In genomic region chrX:129931411-129932136, GRCh38 we compare ENCODE assay signal across 8 cellular contexts. TPM values are rescaled to one million over a fixed set of nuclear protein-coding genes. Genes with fewer than 3 reads are reported as not detected.
A peak's percentile ranks its signal among the peaks of the same experiment; 100 is the strongest.
DNase-seq lines count a peak whose midpoint lies in the region; ATAC-seq and TF ChIP-seq lines count a peak whose summit lies in the region.

No MANE protein-coding gene starts in this region.

- H3K9me3 ChIP-seq in HUES6 (ENCODE audit: control insufficient read depth, insufficient read depth, low read depth, low read length): no peaks in the 10 kb centered on the region
- no peaks in the 10 kb centered on the region for H3K9me3 ChIP-seq in transverse colon

- H3K36me3 ChIP-seq in HUES6 (ENCODE audit: control insufficient read depth, insufficient read depth, low read length): peaks cover 29% of the 10 kb centered on the region
- H3K36me3 ChIP-seq in transverse colon: no peaks in the 10 kb centered on the region

- H3K27ac ChIP-seq in HUES6 (ENCODE audit: low read depth, low read length) (peak overlapping the region; percentile 17; the same call in 1 of the 2 replicates), transverse colon (peak overlapping the region; percentile 85 to 92 (median 90))

- peak; percentile 88 for DNase-seq in DMS53 (lab: John Stamatoyannopoulos, UW)
- DNase-seq in SHP77 (lab: John Stamatoyannopoulos, UW): peak; percentile 46 to 69
- DNase-seq in activated naive CD8-positive, alpha-beta T cell treated with anti-CD3 and anti-CD28 coated beads for 36 hours: peak; percentile 57
- DNase-seq in head of caudate nucleus: peak; percentile 80 to 96 (median 91)
- peak; percentile 80 for DNase-seq in occipital lobe (lab: John Stamatoyannopoulos, UW)
- peak; percentile 93 for DNase-seq in transverse colon

- H3K9me3 Mint-ChIP-seq in activated naive CD8-positive, alpha-beta T cell treated with anti-CD3 and anti-CD28 coated beads for 36 hours: no peaks in the 10 kb centered on the region

- peak overlapping the region; percentile 64 for H3K9ac ChIP-seq in HUES6 (ENCODE audit: low read length)

- H3K4me3 Mint-ChIP-seq in activated naive CD8-positive, alpha-beta T cell treated with anti-CD3 and anti-CD28 coated beads for 36 hours: peak overlapping the region; percentile 66

- H3K36me3 Mint-ChIP-seq in activated naive CD8-positive, alpha-beta T cell treated with anti-CD3 and anti-CD28 coated beads for 36 hours: peaks cover 3% of the 10 kb centered on the region

- intact Hi-C loops in head of caudate nucleus (cut with DNase I): loop anchor here (5.0 kb wide), 1 partner anchor 51 kb away; the partner anchor contains the start of gene BCORL1
- intact Hi-C loops in transverse colon (cut with DNase I; ENCODE audit: low total_unique reads): loop anchor here (10.0 kb wide), 1 partner anchor 53 kb away; the partner anchor contains the start of gene BCORL1

- H3K27me3 ChIP-seq in HUES6 (ENCODE audit: control insufficient read depth, insufficient read depth, low read length) (peaks cover 42% of the 10 kb centered on the region), transverse colon (no peaks in the 10 kb centered on the region)

- no peak for TF ChIP-seq EP300 in transverse colon (IDR thresholded peaks at IDR 0.05; ENCODE audit: low read depth)

- no peaks in the 10 kb centered on the region for H3K27me3 Mint-ChIP-seq in activated naive CD8-positive, alpha-beta T cell treated with anti-CD3 and anti-CD28 coated beads for 36 hours

- TF ChIP-seq CTCF in transverse colon (IDR thresholded peaks at IDR 0.05): no peak

- H3K4me1 ChIP-seq in HUES6 (ENCODE audit: control insufficient read depth, insufficient read depth, low read length) (peaks cover 18% of the 10 kb centered on the region), transverse colon (peaks cover 0 to 5% (median 0%) of the 10 kb centered on the region in 4 donors)

- peak; percentile 71 for TF ChIP-seq POLR2A in transverse colon (IDR thresholded peaks at IDR 0.05)

- 41% methylated on average over 45 of the region's 50 CpGs; no CpG with 5 or more reads in 1 of the 2 donors for WGBS in transverse colon (ENCODE audit: low coverage in 1 of 2), 2 donors

- in situ Hi-C loops in transverse colon (cut with MboI; ENCODE audit: low pct_ligation_motif_present in 1 of 4, low pct_unique_long_range_greater_than_20kb in 1 of 4, low sequenced_read_pairs in 3 of 4): loop anchor here in 1 of 4 donors (25.0 kb wide), 1 partner anchor 106 kb away; no protein-coding TSS in a partner anchor

- peak; percentile 56 for ATAC-seq in GM21526 (IDR thresholded peaks at IDR 0.05; ENCODE audit: low FRiP score, unreplicated experiment)

- H3K4me1 Mint-ChIP-seq in activated naive CD8-positive, alpha-beta T cell treated with anti-CD3 and anti-CD28 coated beads for 36 hours: peaks cover 2% of the 10 kb centered on the region

- peak overlapping the region; percentile 81 for H3K27ac Mint-ChIP-seq in activated naive CD8-positive, alpha-beta T cell treated with anti-CD3 and anti-CD28 coated beads for 36 hours

- H3K4me3 ChIP-seq in HUES6 (ENCODE audit: low read depth, low read length) (peak overlapping the region; percentile 85), transverse colon (peak overlapping the region; percentile 43 to 66 (median 56))

RNA-seq across cellular contexts. Expression of gene UTP14A, which starts 25.6 kb away (rescaled TPM):
- total RNA-seq in activated naive CD8-positive, alpha-beta T cell treated with anti-CD3 and anti-CD28 coated beads for 36 hours: 10 to 100 TPM; 67.6 to 68.6 TPM
- total RNA-seq in occipital lobe: 11.7 TPM
- total RNA-seq in transverse colon: 10 to 100 TPM in 2 of 4 donors, 1 to 10 TPM in 2; 7.2 to 14.7 (median 11.4) TPM

RNA-seq across cellular contexts. Expression of gene BCORL1, which starts 50.9 kb away (rescaled TPM):
- 1 to 10 TPM; 6.8 to 7.3 TPM for total RNA-seq in activated naive CD8-positive, alpha-beta T cell treated with anti-CD3 and anti-CD28 coated beads for 36 hours
- 3.7 TPM for total RNA-seq in occipital lobe
- total RNA-seq in transverse colon: 10 to 100 TPM in 1 of 4 donors, 1 to 10 TPM in 3; 5.6 to 11.6 (median 8.0) TPM

Comparison
In these comparisons a context has a peak if more than half of its experiments do, and no peak if none do; other contexts are left out.
1. Peak in every context shown above with its lines: DNase-seq, ATAC-seq, H3K4me3 ChIP-seq and H3K27ac ChIP-seq.